Comparison of ENCODE assay signal across 6 cellular contexts in the genomic region with DNA sequence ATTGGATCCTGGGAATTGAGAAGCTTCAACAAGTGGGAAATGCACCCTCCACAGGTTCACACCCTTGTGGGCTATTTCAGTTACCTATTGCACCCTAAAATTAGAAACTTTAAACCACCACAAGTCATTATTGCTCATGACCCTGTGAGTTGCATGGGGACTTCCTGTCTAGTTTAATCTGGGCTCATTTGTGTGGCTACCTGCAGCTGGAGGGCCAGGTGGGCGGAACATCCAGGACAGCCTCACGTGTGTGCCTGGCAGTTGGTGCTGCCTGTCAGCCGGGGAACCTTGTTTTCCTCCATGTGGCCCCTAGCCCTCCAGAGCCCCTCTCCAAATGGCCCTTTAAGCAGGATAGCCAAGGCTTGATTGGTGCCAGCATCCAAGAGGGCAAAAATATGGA.
DNase-seq lines count a peak whose midpoint lies in the region; FAIRE-seq and TF ChIP-seq lines count a peak whose summit lies in the region.
"Not testable (repeated sequence)": the region's sequence is repeated elsewhere in the genome, so short reads cannot be mapped to it uniquely, and the experiment has no call there.

No MANE protein-coding gene starts in this region.

- FAIRE-seq in GM12891 (lab: Jason Lieb, UNC): not testable (repeated sequence)

- peak overlapping the region; percentile 90 for H3K27ac ChIP-seq in MM.1S (ENCODE audit: low read length)
- not testable (repeated sequence) for H3K27ac ChIP-seq in OCI-LY7 (ENCODE audit: low read depth, low read length, poor library complexity, severe bottlenecking); mesendoderm (ENCODE audit: low read depth, low read length)

- WGBS in mesendoderm (ENCODE audit: extremely low coverage, insufficient coverage, low lambda C conversion rate): no CpG with 5 or more reads among the region's 3 CpGs

- H3K4me3 ChIP-seq in MM.1S (ENCODE audit: low read length); mesendoderm (ENCODE audit: low read length): not testable (repeated sequence)
- H3K4me3 ChIP-seq in OCI-LY7 (ENCODE audit: low read depth, low read length, poor library complexity, severe bottlenecking): peak overlapping the region; percentile 5

- not testable (repeated sequence) for TF ChIP-seq CTCF in GM10248 (IDR thresholded peaks at IDR 0.05; ENCODE audit: control extremely low read depth, extremely low read depth, low read depth, missing control alignments); GM20000 (IDR thresholded peaks at IDR 0.05; ENCODE audit: extremely low read depth, missing control alignments); MM.1S (IDR thresholded peaks at IDR 0.05; ENCODE audit: low read length); OCI-LY7 (conservative IDR thresholded peaks at IDR 0.05; ENCODE audit: low read length)

- H4K5ac ChIP-seq in mesendoderm (ENCODE audit: low read length): not testable (repeated sequence)

- H3K56ac ChIP-seq in mesendoderm (ENCODE audit: low read length): peak overlapping the region; percentile 37

- H3K9me2 ChIP-seq in MM.1S (replicated peaks; ENCODE audit: insufficient read depth, low read length); OCI-LY7 (ENCODE audit: insufficient read depth, low read length): not testable (repeated sequence)

- H3K27me3 ChIP-seq in MM.1S (replicated peaks; ENCODE audit: insufficient read depth, low read length); mesendoderm (ENCODE audit: insufficient read depth, low read length, poor library complexity): not testable (repeated sequence)

- H3K9me3 ChIP-seq in MM.1S (replicated peaks; ENCODE audit: insufficient read depth, low read length); OCI-LY7 (ENCODE audit: low read length): not testable (repeated sequence)

- H3F3A ChIP-seq in MM.1S (ENCODE audit: insufficient read depth, low read length): peaks cover 20% of the 10 kb centered on the region

- TF ChIP-seq POLR2A in GM12891 (IDR thresholded peaks at IDR 0.05; ENCODE audit: low read depth, low read length): not testable (repeated sequence)

- not testable (repeated sequence) for H2BK15ac ChIP-seq in mesendoderm (replicated peaks; ENCODE audit: low read depth)

- not testable (repeated sequence) for H3K18ac ChIP-seq in mesendoderm (ENCODE audit: low read length)

- H2BK5ac ChIP-seq in mesendoderm (ENCODE audit: low read length): peak overlapping the region; percentile 7

- not testable (repeated sequence) for H2AFZ ChIP-seq in MM.1S (ENCODE audit: low read length)
- peak overlapping the region; percentile 51; the same call in 1 of the 2 replicates for H2AFZ ChIP-seq in OCI-LY7 (ENCODE audit: low read length)

- DNase-seq in GM10248 (ENCODE audit: extremely low spot score): peak; percentile 5
- peak; percentile 18 for DNase-seq in GM12891 (ENCODE audit: insufficient read length, low spot score)
- peak; percentile 8 for DNase-seq in GM20000 (ENCODE audit: low spot score)
- DNase-seq in MM.1S: peak; percentile 94
- peak; percentile 62 for DNase-seq in OCI-LY7 (ENCODE audit: low spot score)
- not testable (repeated sequence) for DNase-seq in mesendoderm

- H3K79me2 ChIP-seq in MM.1S (ENCODE audit: low read length); OCI-LY7 (ENCODE audit: insufficient read depth, low read depth, low read length); mesendoderm (ENCODE audit: control insufficient read depth, insufficient read depth, low read length): not testable (repeated sequence)

- peak overlapping the region; percentile 58; the same call in 1 of the 2 replicates for H3K9ac ChIP-seq in MM.1S (ENCODE audit: low read length)
- not testable (repeated sequence) for H3K9ac ChIP-seq in mesendoderm (ENCODE audit: low read length)

- CTCF ChIA-PET in GM10248 (lab: Yijun Ruan, JAX); OCI-LY7 (lab: Charles Lee; ENCODE audit: unreplicated experiment): not testable (repeated sequence)

- not testable (repeated sequence) for H3K36me3 ChIP-seq in MM.1S (replicated peaks; ENCODE audit: insufficient read depth, low read length); OCI-LY7 (ENCODE audit: insufficient read depth, low read length); mesendoderm (ENCODE audit: control insufficient read depth, insufficient read depth, low read length)

- peaks cover 26% of the 10 kb centered on the region for H3K4me1 ChIP-seq in MM.1S (ENCODE audit: low read length)
- H3K4me1 ChIP-seq in OCI-LY7 (ENCODE audit: insufficient read depth, low read length, poor library complexity, severe bottlenecking): peaks cover 15% of the 10 kb centered on the region
- H3K4me1 ChIP-seq in mesendoderm (ENCODE audit: control insufficient read depth, low read depth, low read length): not testable (repeated sequence)

- H4K8ac ChIP-seq in mesendoderm (ENCODE audit: low read depth, low read length): not testable (repeated sequence)

- H3K4ac ChIP-seq in mesendoderm (ENCODE audit: low read depth, low read length): not testable (repeated sequence)

- H2BK120ac ChIP-seq in mesendoderm (ENCODE audit: low read depth, low read length): not testable (repeated sequence)

- H3K23ac ChIP-seq in mesendoderm (ENCODE audit: low read length): not testable (repeated sequence)

- H4K20me1 ChIP-seq in MM.1S (ENCODE audit: insufficient read depth, low read length); OCI-LY7 (ENCODE audit: insufficient read depth, low read length): not testable (repeated sequence)

- not testable (repeated sequence) for H2AK5ac ChIP-seq in mesendoderm (ENCODE audit: low read length)

- POLR2A ChIA-PET in GM10248 (lab: Yijun Ruan, JAX); OCI-LY7 (lab: Charles Lee): not testable (repeated sequence)

- not testable (repeated sequence) for BruUV-seq in OCI-LY7 (replicated peaks; lab: Mats Ljungman, UMichigan)

- intact Hi-C loops in OCI-LY7 (cut with micrococcal nuclease; ENCODE audit: unreplicated experiment): not testable (repeated sequence)

- H3K4me2 ChIP-seq in MM.1S (ENCODE audit: low read depth, low read length) (peak overlapping the region; percentile 33; the same call in 1 of the 2 replicates), OCI-LY7 (ENCODE audit: low read length) (peak overlapping the region; percentile 48)
- not testable (repeated sequence) for H3K4me2 ChIP-seq in mesendoderm (ENCODE audit: low read length)

- not testable (repeated sequence) for H3K79me1 ChIP-seq in mesendoderm (ENCODE audit: low read length)

TF ChIP-seq in GM12891, 5 proteins besides CTCF, POLR2A, EP300 and RAD21:
- peak; percentile 17; the same call in 1 of the 2 replicates for TF ChIP-seq SPI1 (IDR thresholded peaks at IDR 0.05; ENCODE audit: low read depth, low read length)
